9 cellular contexts compared by ENCODE assay signal in genomic region chr22:37309221-37310074, GRCh38. TPM values are rescaled to one million over a fixed set of nuclear protein-coding genes. Genes with fewer than 3 reads are reported as not detected.
DNase-seq lines count a peak whose midpoint lies in the region; ATAC-seq, FAIRE-seq and TF ChIP-seq lines count a peak whose summit lies in the region.
"Had no signal": no experiment of that assay in that cellular context is flagged by ENCODE, and none has a peak within 500 bp of the region (broad histone marks: within the 10 kb centered on the region; RNA-seq: fewer than 3 reads in every experiment).

No MANE protein-coding gene starts in this region.

- H3K9me3 ChIP-seq in CD8-positive, alpha-beta T cell (ENCODE audit: low read length), result no peaks in the 10 kb centered on the region
- H3K9me3 ChIP-seq in HepG2 (ENCODE audit: low read length), result no peaks in the 10 kb centered on the region
- no peaks in the 10 kb centered on the region for H3K9me3 ChIP-seq in gastroesophageal sphincter

- H3K9me3 Mint-ChIP-seq in CD8-positive, alpha-beta T cell, result no peaks in the 10 kb centered on the region

- POLR2A ChIA-PET in CD8-positive, alpha-beta T cell (lab: Charles Lee), result interaction anchor here (0.8 to 2.2 kb wide), 14 partner anchors 9 to 258 kb away, joined by 3 to 17 read pairs (median 5); partner anchors contain the start of genes CYTH4, MFNG and RAC2
- POLR2A ChIA-PET in HepG2 (lab: Yijun Ruan, JAX), result no interaction called here

- H3K36me3 Mint-ChIP-seq in CD8-positive, alpha-beta T cell, result peaks cover 74% of the 10 kb centered on the region

- H3K27me3 Mint-ChIP-seq in CD8-positive, alpha-beta T cell (ENCODE audit: low read depth), result no peaks in the 10 kb centered on the region

- peak in 6 of 7 experiments; percentile 40 to 82 (median 60) for DNase-seq in CD8-positive, alpha-beta T cell
- peak; percentile 49 for DNase-seq in activated CD4-positive, alpha-beta T cell treated with anti-CD3 and anti-CD28 coated beads for 48 hours
- no peak for DNase-seq in HepG2 (ENCODE audit: low spot score)
- DNase-seq: NCI-H510A had no signal

- CTCF ChIA-PET in CD8-positive, alpha-beta T cell (lab: Charles Lee), result interaction anchor here (1.0 to 10.0 kb wide), 14 partner anchors 11 to 257 kb away, joined by 3 to 114 read pairs (median 4); partner anchors contain the start of gene CYTH4
- CTCF ChIA-PET in HepG2 (lab: Yijun Ruan, JAX; ENCODE audit: low intra/inter-chr PET ratio, low total read pairs), result no interaction called here

- WGBS in HepG2 (ENCODE audit: low lambda C conversion rate), result 63% methylated on average over 16 of the region's 25 CpGs
- 56 to 88% methylated on average over 7 of the region's 25 CpGs for WGBS in gastroesophageal sphincter (ENCODE audit: low coverage in 1 of 2), 2 donors

- no peaks in the 10 kb centered on the region for H3K79me2 ChIP-seq in HepG2 (ENCODE audit: insufficient read depth, low read length)

- H2AFZ ChIP-seq in HepG2 (ENCODE audit: low read length), result no peak overlapping the region

- intact Hi-C loops in CD8-positive, alpha-beta T cell (cut with DNase I, micrococcal nuclease), result loop anchor here in 1 of 2 experiments (10.0 kb wide), 1 partner anchor 285 kb away; no protein-coding TSS in a partner anchor
- intact Hi-C loops in HepG2 (cut with micrococcal nuclease; ENCODE audit: unreplicated experiment), result no loop called here

- TF ChIP-seq RAD21 in HepG2 (CRISPR knock-in tag; IDR thresholded peaks at IDR 0.05), result no peak

- peaks cover 17% of the 10 kb centered on the region for H3K36me3 ChIP-seq in CD8-positive, alpha-beta T cell (ENCODE audit: insufficient read depth, low read length)
- H3K36me3 ChIP-seq in HepG2 (replicated peaks in 1 of 2; ENCODE audit: control insufficient read depth in 1 of 2, insufficient read depth in 2 of 2, low read length in 2 of 2), result no peaks in the 10 kb centered on the region
- no peaks in the 10 kb centered on the region for H3K36me3 ChIP-seq in gastroesophageal sphincter

- H3K4me3 Mint-ChIP-seq in CD8-positive, alpha-beta T cell, result peak overlapping the region; percentile 60

- FAIRE-seq in HepG2 (lab: Jason Lieb, UNC), result no peak

- no peak overlapping the region for H3K4me2 ChIP-seq in HepG2 (ENCODE audit: low read depth, low read length)

- in situ Hi-C loops in HepG2 (cut with HindIII; ENCODE audit: extremely low pct_ligation_motif_present, low pct_unique_long_range_greater_than_20kb), result no loop called here

- H3K9ac ChIP-seq in HepG2 (ENCODE audit: insufficient read depth, low read depth, low read length), result no peak overlapping the region

- H3K4me1 Mint-ChIP-seq in CD8-positive, alpha-beta T cell (ENCODE audit: low read depth), result peaks cover 86% of the 10 kb centered on the region

- peak; percentile 50 for ATAC-seq in CD8-positive, alpha-beta T cell
- ATAC-seq in HG03108 (IDR thresholded peaks at IDR 0.05; ENCODE audit: unreplicated experiment) (peak; percentile 44), HepG2 (peak; percentile 43), HG03039 (IDR thresholded peaks at IDR 0.05; ENCODE audit: unreplicated experiment) (no peak), GM21390 (IDR thresholded peaks at IDR 0.05; ENCODE audit: unreplicated experiment) (no peak), HG03159 (IDR thresholded peaks at IDR 0.05; ENCODE audit: unreplicated experiment) (no peak), gastroesophageal sphincter (no peak)

- BruUV-seq in HepG2 (replicated peaks; lab: Mats Ljungman, UMichigan), result no TSS peak

- peak overlapping the region; percentile 42 for H3K4me3 ChIP-seq in CD8-positive, alpha-beta T cell (ENCODE audit: low read depth, low read length)
- H3K4me3 ChIP-seq in HepG2 (replicated peaks in 1 of 3; ENCODE audit: insufficient read depth in 1 of 3, low read depth in 2 of 3, low read length in 3 of 3), result no peak overlapping the region
- H3K4me3 ChIP-seq in gastroesophageal sphincter, result no peak overlapping the region

- H3K4me1 ChIP-seq in CD8-positive, alpha-beta T cell (ENCODE audit: insufficient read depth, low read length), result peaks cover 72% of the 10 kb centered on the region
- H3K4me1 ChIP-seq in HepG2 (ENCODE audit: insufficient read depth, low read length), result peaks cover 23% of the 10 kb centered on the region; the same call in 1 of the 2 replicates
- H3K4me1 ChIP-seq in gastroesophageal sphincter, result peaks cover 0 to 23% (median 16%) of the 10 kb centered on the region in 3 donors

- peak overlapping the region; percentile 99 for H3K27ac Mint-ChIP-seq in CD8-positive, alpha-beta T cell

- TF ChIP-seq EP300 in HepG2 (IDR thresholded peaks at IDR 0.05; ENCODE audit: low read depth in 2 of 2, low read length in 2 of 2) (no peak), HepG2 (CRISPR knock-in tag; IDR thresholded peaks at IDR 0.05; ENCODE audit: borderline replicate concordance) (no peak), gastroesophageal sphincter (IDR thresholded peaks at IDR 0.05) (no peak)

- peak overlapping the region; percentile 51 for H3K27ac ChIP-seq in CD8-positive, alpha-beta T cell (ENCODE audit: low read depth, low read length)
- H3K27ac ChIP-seq in HepG2 (ENCODE audit: extremely low read length, insufficient read depth, low read length) (no peak overlapping the region), gastroesophageal sphincter (no peak overlapping the region)

- no peak for TF ChIP-seq CTCF in CD8-positive, alpha-beta T cell (IDR thresholded peaks at IDR 0.05)
- TF ChIP-seq CTCF in HepG2 (CRISPR knock-in tag; IDR thresholded peaks at IDR 0.05) (no peak), gastroesophageal sphincter (IDR thresholded peaks at IDR 0.05) (no peak)

- H3K27me3 ChIP-seq in CD8-positive, alpha-beta T cell (ENCODE audit: insufficient read depth, low read length), result no peaks in the 10 kb centered on the region
- H3K27me3 ChIP-seq in HepG2 (ENCODE audit: control insufficient read depth in 1 of 2, insufficient read depth in 2 of 2, low read length in 2 of 2), result peaks cover 3 to 26% of the 10 kb centered on the region in 2 experiments; a peak in 4 of 5 replicates
- peaks cover 55% of the 10 kb centered on the region for H3K27me3 ChIP-seq in gastroesophageal sphincter

- H4K20me1 ChIP-seq in HepG2 (ENCODE audit: insufficient read depth, low read length), result no peaks in the 10 kb centered on the region

- no peak for TF ChIP-seq POLR2A in HepG2 (IDR thresholded peaks at IDR 0.05; ENCODE audit: insufficient read depth in 1 of 2, low read depth in 2 of 2, low read length in 2 of 2)
- no peak for TF ChIP-seq POLR2A in gastroesophageal sphincter (IDR thresholded peaks at IDR 0.05)

TF ChIP-seq in HepG2, 621 proteins besides CTCF, POLR2A, EP300 and RAD21 (continues in another document):
- no peak for TF ChIP-seq ZNF710 (CRISPR knock-in tag; IDR thresholded peaks at IDR 0.05; ENCODE audit: borderline replicate concordance)
- no peak for TF ChIP-seq ZNF616 (CRISPR knock-in tag; IDR thresholded peaks at IDR 0.05; ENCODE audit: low read depth)
- peak; percentile 34; the same call in 1 of the 2 replicates for TF ChIP-seq ZNF768 (CRISPR knock-in tag; IDR thresholded peaks at IDR 0.05)
- TF ChIP-seq KLF6 (CRISPR knock-in tag; IDR thresholded peaks at IDR 0.05), result no peak
- no peak for TF ChIP-seq ZNF678 (CRISPR knock-in tag; IDR thresholded peaks at IDR 0.05)
- peak; percentile 39; the same call in 1 of the 2 replicates for TF ChIP-seq GABPB1 (CRISPR knock-in tag; IDR thresholded peaks at IDR 0.05)
- no peak for TF ChIP-seq ZBTB1 (CRISPR knock-in tag; IDR thresholded peaks at IDR 0.05; ENCODE audit: borderline replicate concordance)
- TF ChIP-seq SOX6 (IDR thresholded peaks at IDR 0.05), result no peak
- TF ChIP-seq SOX6 (CRISPR knock-in tag; IDR thresholded peaks at IDR 0.05), result no peak
- TF ChIP-seq ZNF550 (CRISPR knock-in tag; IDR thresholded peaks at IDR 0.05; ENCODE audit: borderline replicate concordance), result no peak

RNA-seq across cellular contexts. Expression of gene CYTH4, which starts 27.1 kb away (rescaled TPM):
- total RNA-seq in CD8-positive, alpha-beta T cell, result 100 to 1,000 TPM; 129 to 143 TPM
- total RNA-seq in HepG2 (2016; rRNA removed; fragmentation: Illumina TruSeq; extraction: Trizol), result not detected in 2 replicates
- total RNA-seq in HepG2 (2016; cell fraction: cytosol; rRNA removed; fragmentation: Illumina TruSeq; extraction: Trizol; ENCODE audit: low read depth), result not detected in 2 replicates
- not detected in 2 replicates for total RNA-seq in HepG2 (2016; cell fraction: insoluble cytoplasmic fraction; rRNA removed; fragmentation: Illumina TruSeq; extraction: Trizol)
- total RNA-seq in HepG2 (2016; cell fraction: membrane; rRNA removed; fragmentation: Illumina TruSeq; extraction: Trizol), result not detected in 2 replicates
- total RNA-seq in HepG2 (2016; cell fraction: nucleus; rRNA removed; fragmentation: Illumina TruSeq; extraction: Trizol), result not detected in 2 replicates
- polyA plus RNA-seq in HepG2 (2011; rRNA removed), result not detected in 2 replicates
- polyA plus RNA-seq in HepG2 (2011; cell fraction: cytosol; rRNA removed), result 0.01 and 0.03 TPM in 2 replicates
- polyA plus RNA-seq in HepG2 (2011; cell fraction: nucleus; rRNA removed), result 0.05 and 0.11 TPM in 2 replicates
- polyA plus RNA-seq in HepG2 (2012), result not detected in 2 replicates
- not detected in 2 replicates for polyA plus RNA-seq in HepG2 (2016; cell fraction: cytosol; fragmentation: Illumina TruSeq; extraction: Trizol; ENCODE audit: low read depth)
- polyA plus RNA-seq in HepG2 (2016; cell fraction: insoluble cytoplasmic fraction; fragmentation: Illumina TruSeq; extraction: Trizol; ENCODE audit: low read depth), result not detected in 2 replicates
- not detected in 2 replicates for polyA plus RNA-seq in HepG2 (2016; cell fraction: membrane; fragmentation: Illumina TruSeq; extraction: Trizol; ENCODE audit: low read depth)
- not detected in 2 replicates for polyA plus RNA-seq in HepG2 (2016; cell fraction: nucleus; fragmentation: Illumina TruSeq; extraction: Trizol; ENCODE audit: insufficient read depth, low read depth)
- polyA minus RNA-seq in HepG2 (2011; rRNA and poly(A)+ RNA removed; ENCODE audit: low replicate concordance), result not detected in 2 replicates
- not detected in 2 replicates for polyA minus RNA-seq in HepG2 (2011; cell fraction: cytosol; rRNA and poly(A)+ RNA removed)
- polyA minus RNA-seq in HepG2 (2011; cell fraction: nucleus; rRNA and poly(A)+ RNA removed), result not detected in 2 replicates
- 10 to 100 TPM in 2 of 4 donors, 1 to 10 TPM in 2; 4.2 to 21.3 (median 9.3) TPM for total RNA-seq in gastroesophageal sphincter

Comparison
In these comparisons a context has a peak if more than half of its experiments do, and no peak if none do; other contexts are left out.
1. ATAC-seq: peak in CD8-positive, alpha-beta T cell (single experiment), HG03108 (single experiment) and HepG2 (single experiment); none in HG03039 (single experiment), GM21390 (single experiment), HG03159 (single experiment) and gastroesophageal sphincter (single experiment).
2. RNA of gene CYTH4, which starts 27.1 kb away (total RNA-seq): 129 to 143 TPM in CD8-positive, alpha-beta T cell; 4.2 to 21.3 TPM in gastroesophageal sphincter and not detected in HepG2; every median in the first group is over 4 times any median in the second.